In the genomic region with DNA sequence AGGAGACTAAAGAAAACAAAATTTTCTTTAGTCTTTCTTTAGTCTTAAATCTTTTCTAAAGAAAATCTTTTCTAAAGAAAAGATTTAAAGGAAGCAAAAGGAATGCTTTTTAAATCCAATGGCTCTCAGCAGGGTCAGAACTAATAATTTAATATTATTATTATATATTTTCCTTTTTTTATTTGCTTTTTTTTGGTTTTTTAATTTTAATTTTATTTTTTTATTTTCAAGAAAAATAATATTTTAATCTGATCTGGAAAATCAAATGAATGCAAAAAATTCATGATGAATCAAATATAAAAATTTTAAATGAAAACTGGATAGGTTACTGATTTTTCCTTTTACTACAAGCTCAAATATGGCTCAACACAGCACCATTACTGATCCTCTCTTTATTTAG, we compare ENCODE assay signal across 21 cellular contexts.
"Had no signal": no experiment of that assay in that cellular context is flagged by ENCODE, and none has a peak within 500 bp of the region (broad histone marks: within the 10 kb centered on the region; RNA-seq: fewer than 3 reads in every experiment).

No MANE protein-coding gene starts in this region.

- H3K27me3 ChIP-seq: MG63 had no signal

- H3K36me3 ChIP-seq: MG63 had no signal

- ATAC-seq: HepG2 had no signal

- DNase-seq: IMR-90, Karpas-422, KG1, MG63, NCI-H1105, NCI-H1417, NCI-H1436 treated with DMSO at 0.1 percent for 48 hours, NCI-H187, NCI-H2029, NCI-H2081 treated with DMSO at 0.1 percent for 48 hours, NCI-H2171, NCI-H226, NCI-H446, NCI-H510A, NCI-H524 treated with DMSO at 0.1 percent for 48 hours, NCI-H69, NCI-H774, SHP77, SK-N-SH had no signal

- FAIRE-seq: HepG2 had no signal

- H3K27ac ChIP-seq: RWPE1 had no signal

- H3K4me3 ChIP-seq: MG63 had no signal
